10 cellular contexts compared by ENCODE assay signal in the genomic region with DNA sequence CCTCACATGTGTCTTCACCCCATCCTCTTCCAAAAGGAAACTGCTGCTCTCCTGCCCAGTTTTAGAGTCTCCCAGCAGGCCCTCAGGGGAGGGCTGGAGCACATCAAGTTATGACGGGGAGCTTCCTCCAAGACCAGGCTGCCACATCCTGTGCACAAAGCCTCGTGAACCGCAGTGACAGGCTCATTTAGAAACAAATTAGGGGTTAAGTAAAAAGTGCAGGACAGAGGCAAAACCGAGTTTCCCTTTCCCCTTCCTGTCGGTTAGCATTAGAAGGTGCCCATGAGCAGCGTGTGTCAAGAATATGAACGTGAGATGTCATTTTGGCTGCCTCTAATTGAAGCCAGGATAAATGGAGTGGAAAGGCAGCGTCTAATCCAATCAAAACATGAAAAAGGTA.
DNase-seq lines count a peak whose midpoint lies in the region; ATAC-seq and TF ChIP-seq lines count a peak whose summit lies in the region.
"Had no signal": no experiment of that assay in that cellular context is flagged by ENCODE, and none has a peak within 500 bp of the region (broad histone marks: within the 10 kb centered on the region; RNA-seq: fewer than 3 reads in every experiment).

No MANE protein-coding gene starts in this region.

- no peaks in the 10 kb centered on the region for H3K36me3 ChIP-seq in SU-DHL-6 (ENCODE audit: low read length)

- no peak overlapping the region for H3K4me3 Mint-ChIP-seq in stimulated activated effector memory CD8-positive, alpha-beta T cell treated with anti-CD3 and anti-CD28 coated beads, Interleukin-12 subunit alpha, Interleukin-12 subunit beta, amount 100 ng/mL, for 72 hours
- H3K4me3 Mint-ChIP-seq: CD8-positive, alpha-beta T cell had no signal

- peak overlapping the region; percentile 19; the same call in 1 of the 2 replicates for H3K9ac ChIP-seq in SU-DHL-6 (ENCODE audit: low read length)

- no peaks in the 10 kb centered on the region for H4K20me1 ChIP-seq in SU-DHL-6 (ENCODE audit: low read depth, low read length)

- no peaks in the 10 kb centered on the region for H3K79me2 ChIP-seq in SU-DHL-6 (ENCODE audit: insufficient read depth, low read length)

- peak; percentile 50 to 68 for DNase-seq in activated naive CD4-positive, alpha-beta T cell treated with anti-CD3 and anti-CD28 coated beads, Interleukin-2, amount 50 U/mL, for 72 hours (ENCODE audit: low spot score in 2 of 2)
- no peak for DNase-seq in activated naive CD4-positive, alpha-beta T cell treated with Interleukin-2 at 50 U/mL for 16 hours
- peak in 1 of 2 donors; percentile 47 for DNase-seq in stimulated activated effector memory CD8-positive, alpha-beta T cell treated with anti-CD3 and anti-CD28 coated beads, Interleukin-12 subunit alpha, Interleukin-12 subunit beta, amount 100 ng/mL, for 72 hours (ENCODE audit: low spot score in 2 of 2)
- DNase-seq in iPS-NIHi7 (ENCODE audit: extremely low spot score) (no peak), T-helper 9 cell (no peak), NCI-H146 treated with DMSO at 0.1 percent for 48 hours (lab: John Stamatoyannopoulos, UW; ENCODE audit: unreplicated experiment) (no peak)
- DNase-seq: anterior cingulate cortex had no signal

- H3K4me1 Mint-ChIP-seq in stimulated activated effector memory CD8-positive, alpha-beta T cell treated with anti-CD3 and anti-CD28 coated beads, Interleukin-12 subunit alpha, Interleukin-12 subunit beta, amount 100 ng/mL, for 72 hours: peaks cover 10% of the 10 kb centered on the region

- no peaks in the 10 kb centered on the region for H3K27me3 ChIP-seq in SU-DHL-6 (ENCODE audit: low read length)

- TF ChIP-seq CTCF in SU-DHL-6 (IDR thresholded peaks at IDR 0.05; ENCODE audit: insufficient read depth, low read length, poor library complexity, severe bottlenecking): no peak

- H3K36me3 Mint-ChIP-seq in activated naive CD4-positive, alpha-beta T cell treated with anti-CD3 and anti-CD28 coated beads, Interleukin-2, amount 50 U/mL, for 72 hours: no peaks in the 10 kb centered on the region
- H3K36me3 Mint-ChIP-seq in stimulated activated effector memory CD8-positive, alpha-beta T cell treated with anti-CD3 and anti-CD28 coated beads, Interleukin-12 subunit alpha, Interleukin-12 subunit beta, amount 100 ng/mL, for 72 hours: no peaks in the 10 kb centered on the region
- H3K36me3 Mint-ChIP-seq: CD8-positive, alpha-beta T cell had no signal

- H2AFZ ChIP-seq in SU-DHL-6 (ENCODE audit: low read depth, low read length, severe bottlenecking): no peak overlapping the region

- peaks cover 8% of the 10 kb centered on the region; the same call in 1 of the 2 replicates for H3F3A ChIP-seq in SU-DHL-6 (ENCODE audit: insufficient read depth)

- H3K9me3 Mint-ChIP-seq in activated naive CD4-positive, alpha-beta T cell treated with anti-CD3 and anti-CD28 coated beads, Interleukin-2, amount 50 U/mL, for 72 hours: no peaks in the 10 kb centered on the region
- peaks cover 2% of the 10 kb centered on the region for H3K9me3 Mint-ChIP-seq in stimulated activated effector memory CD8-positive, alpha-beta T cell treated with anti-CD3 and anti-CD28 coated beads, Interleukin-12 subunit alpha, Interleukin-12 subunit beta, amount 100 ng/mL, for 72 hours
- H3K9me3 Mint-ChIP-seq: CD8-positive, alpha-beta T cell had no signal

- peak overlapping the region; percentile 64 for H3K27ac ChIP-seq in SU-DHL-6 (ENCODE audit: low read depth, low read length)

- no peak overlapping the region for H3K4me3 ChIP-seq in SU-DHL-6 (ENCODE audit: insufficient read depth, low read length, poor library complexity, severe bottlenecking)

- peak; percentile 97 to 98 for ATAC-seq in activated naive CD4-positive, alpha-beta T cell treated with anti-CD3 and anti-CD28 coated beads, Interleukin-2, amount 50 U/mL, for 72 hours
- ATAC-seq in HG03135 (IDR thresholded peaks at IDR 0.05; ENCODE audit: unreplicated experiment): peak; percentile 64
- ATAC-seq in stimulated activated effector memory CD8-positive, alpha-beta T cell treated with anti-CD3 and anti-CD28 coated beads, Interleukin-12 subunit alpha, Interleukin-12 subunit beta, amount 100 ng/mL, for 72 hours: peak; percentile 75
- ATAC-seq: CD8-positive, alpha-beta T cell had no signal

- H3K4me2 ChIP-seq in SU-DHL-6 (ENCODE audit: low read depth, low read length, poor library complexity, severe bottlenecking): peak overlapping the region; percentile 16

- H3K9me2 ChIP-seq in SU-DHL-6 (replicated peaks; ENCODE audit: insufficient read depth, low read length): no peaks in the 10 kb centered on the region

- H3K27ac Mint-ChIP-seq in activated naive CD4-positive, alpha-beta T cell treated with anti-CD3 and anti-CD28 coated beads, Interleukin-2, amount 50 U/mL, for 72 hours: no peak overlapping the region
- no peak overlapping the region for H3K27ac Mint-ChIP-seq in stimulated activated effector memory CD8-positive, alpha-beta T cell treated with anti-CD3 and anti-CD28 coated beads, Interleukin-12 subunit alpha, Interleukin-12 subunit beta, amount 100 ng/mL, for 72 hours
- H3K27ac Mint-ChIP-seq: CD8-positive, alpha-beta T cell had no signal

- H3K9me3 ChIP-seq in SU-DHL-6 (ENCODE audit: insufficient read depth, low read length): no peaks in the 10 kb centered on the region

Comparison
In these comparisons a context has a peak if more than half of its experiments do, and no peak if none do; other contexts are left out.
1. DNase-seq: peak in activated naive CD4-positive, alpha-beta T cell treated with anti-CD3 and anti-CD28 coated beads, Interleukin-2, amount 50 U/mL, for 72 hours (2 of 2); none in activated naive CD4-positive, alpha-beta T cell treated with Interleukin-2 at 50 U/mL for 16 hours (single experiment), iPS-NIHi7 (single experiment), T-helper 9 cell (single experiment) and NCI-H146 treated with DMSO at 0.1 percent for 48 hours (single experiment).
2. Peak in every context shown above with its lines, with median percentiles within 50 percentile points of each other: ATAC-seq.